29 cellular contexts compared by ENCODE assay signal in genomic region chr9:79335987-79336386, GRCh38.
"Had no signal": no experiment of that assay in that cellular context is flagged by ENCODE, and none has a peak within 500 bp of the region (broad histone marks: within the 10 kb centered on the region; RNA-seq: fewer than 3 reads in every experiment).

No MANE protein-coding gene starts in this region.

- FAIRE-seq: colon, endometrium, endothelial cell of umbilical vein, frontal cortex had no signal

- ATAC-seq: effector memory CD8-positive, alpha-beta T cell; esophagus mucosa; foreskin keratinocyte; gastrocnemius medialis; gastroesophageal sphincter; heart left ventricle; heart right ventricle had no signal

- H3K27ac ChIP-seq: colonic mucosa, coronary artery, dorsolateral prefrontal cortex, epithelial cell of prostate, esophagus muscularis mucosa, esophagus squamous epithelium, foreskin keratinocyte, gastrocnemius medialis, gastroesophageal sphincter, heart left ventricle, heart right ventricle had no signal

- H3K4me3 Mint-ChIP-seq: dendritic cell treated with granulocyte-macrophage colony-stimulating factor and Interleukin-4, amounts not matched to agents 40 ng/mL and 50 ng/mL, for 4 days; effector memory CD8-positive, alpha-beta T cell; endodermal cell had no signal

- H3K4me3 ChIP-seq: colonic mucosa, coronary artery, dorsolateral prefrontal cortex, esophagus muscularis mucosa, esophagus squamous epithelium, gastrocnemius medialis, gastroesophageal sphincter, heart left ventricle, heart right ventricle had no signal

- DNase-seq: colonic mucosa; cortex of kidney; dermis blood vessel endothelial cell; dorsolateral prefrontal cortex; effector CD4-positive, alpha-beta T cell; effector CD8-positive, alpha-beta T cell; effector memory CD4-positive, alpha-beta T cell; effector memory CD8-positive, alpha-beta T cell; endodermal cell; erythroblast; esophagus squamous epithelium; foreskin fibroblast; foreskin keratinocyte; foreskin melanocyte; gastrocnemius medialis; glutamatergic neuron; head of caudate nucleus; heart left ventricle; heart right ventricle had no signal

- H3K4me1 ChIP-seq: colonic mucosa, esophagus muscularis mucosa, esophagus squamous epithelium, foreskin keratinocyte, gastrocnemius medialis, gastroesophageal sphincter, heart left ventricle, heart right ventricle had no signal

- H3K27ac Mint-ChIP-seq: dendritic cell treated with granulocyte-macrophage colony-stimulating factor and Interleukin-4, amounts not matched to agents 40 ng/mL and 50 ng/mL, for 4 days; effector memory CD8-positive, alpha-beta T cell; endodermal cell had no signal

- H3K9me3 ChIP-seq: colonic mucosa, gastrocnemius medialis had no signal

- H3K27me3 ChIP-seq: colonic mucosa, esophagus muscularis mucosa, esophagus squamous epithelium, foreskin keratinocyte, gastrocnemius medialis, gastroesophageal sphincter, heart left ventricle, heart right ventricle had no signal

- H3K27me3 Mint-ChIP-seq: dendritic cell treated with granulocyte-macrophage colony-stimulating factor and Interleukin-4, amounts not matched to agents 40 ng/mL and 50 ng/mL, for 4 days had no signal

- H3K36me3 ChIP-seq: colonic mucosa, esophagus muscularis mucosa, esophagus squamous epithelium, gastrocnemius medialis, gastroesophageal sphincter, heart left ventricle, heart right ventricle had no signal

- H3K9me3 Mint-ChIP-seq: effector memory CD8-positive, alpha-beta T cell had no signal

- H3K4me1 Mint-ChIP-seq: endodermal cell had no signal
